In genomic region chr4:183553601-183554345, GRCh38 we compare ENCODE assay signal across 19 cellular contexts.
"Had no signal": no experiment of that assay in that cellular context is flagged by ENCODE, and none has a peak within 500 bp of the region (broad histone marks: within the 10 kb centered on the region; RNA-seq: fewer than 3 reads in every experiment).

No MANE protein-coding gene starts in this region.

- H2AFZ ChIP-seq: hepatocyte had no signal

- ATAC-seq: activated T-cell treated with anti-CD3 and anti-CD28 coated beads, Interleukin-2, amount 50 U/mL, for 4 hours had no signal

- H3K9me3 Mint-ChIP-seq: activated B cell treated with CpG ODN at 0.5 μM for 24 hours; activated T-cell treated with anti-CD3 and anti-CD28 coated beads, Interleukin-2, amount 50 U/mL, for 4 hours had no signal

- H3K4me2 ChIP-seq: hepatocyte had no signal

- H3K4me3 ChIP-seq: breast epithelium, hepatocyte, lung, SK-N-MC, suprapubic skin had no signal

- H3K27me3 ChIP-seq: breast epithelium, hepatocyte, suprapubic skin had no signal

- H3K36me3 ChIP-seq: breast epithelium, suprapubic skin had no signal

- DNase-seq: activated B cell treated with CpG ODN at 0.5 μM for 24 hours; activated CD4-positive, alpha-beta T cell treated with anti-CD3 and anti-CD28 coated beads for 48 hours; activated CD8-positive, alpha-beta T cell treated with anti-CD3 and anti-CD28 coated beads, Interleukin-2, amount 10 ng/mL, durations not matched to agents 7 days and 5 days; activated naive CD4-positive, alpha-beta T cell treated with anti-CD3 and anti-CD28 coated beads for 36 hours; activated T-cell treated with anti-CD3 and anti-CD28 coated beads, Interleukin-2, amount 50 U/mL, for 4 hours; effector CD4-positive, alpha-beta T cell; left cardiac atrium; stimulated activated CD4-positive, alpha-beta T cell treated with anti-CD3 and anti-CD28 coated beads, Interleukin-12 subunit alpha, Interleukin-12 subunit beta, amount 100 ng/mL, for 4 hours; stimulated activated CD4-positive, alpha-beta T cell treated with anti-CD3 and anti-CD28 coated beads, Interleukin-1b, Interleukin-23, amount 100 ng/mL, for 48 hours; stimulated activated CD8-positive, alpha-beta memory T cell treated with anti-CD3 and anti-CD28 coated beads, Interleukin-4, amount 100 ng/mL, for 48 hours; trophoblast cell had no signal

- H3K4me1 Mint-ChIP-seq: activated B cell treated with CpG ODN at 0.5 μM for 24 hours had no signal

- H3K27ac ChIP-seq: breast epithelium, hepatocyte, SK-N-MC, suprapubic skin had no signal

- H3K4me3 Mint-ChIP-seq: activated B cell treated with CpG ODN at 0.5 μM for 24 hours; activated CD8-positive, alpha-beta T cell treated with anti-CD3 and anti-CD28 coated beads, Interleukin-2, amount 10 ng/mL, durations not matched to agents 7 days and 5 days; activated naive CD4-positive, alpha-beta T cell treated with anti-CD3 and anti-CD28 coated beads for 36 hours; activated T-cell treated with anti-CD3 and anti-CD28 coated beads, Interleukin-2, amount 50 U/mL, for 4 hours; stimulated activated naive CD8-positive, alpha-beta T cell treated with anti-CD3 and anti-CD28 coated beads, Interleukin-15, Interleukin-2, amounts not matched to agents 100 ng/mL and 50 ng/mL, for 24 hours; T-helper 2 cell treated with Interferon-gamma antibody and Interleukin-4, amounts not matched to agents 5 μg/mL and 100 μg/mL, for 36 hours had no signal

- H3K27me3 Mint-ChIP-seq: progenitor cell of endocrine pancreas had no signal

- H3K4me1 ChIP-seq: breast epithelium, suprapubic skin had no signal

- H3K9me3 ChIP-seq: breast epithelium, suprapubic skin had no signal

- H3K27ac Mint-ChIP-seq: activated B cell treated with CpG ODN at 0.5 μM for 24 hours; activated CD8-positive, alpha-beta T cell treated with anti-CD3 and anti-CD28 coated beads, Interleukin-2, amount 10 ng/mL, durations not matched to agents 7 days and 5 days; activated naive CD4-positive, alpha-beta T cell treated with anti-CD3 and anti-CD28 coated beads for 36 hours; progenitor cell of endocrine pancreas; stimulated activated naive CD8-positive, alpha-beta T cell treated with anti-CD3 and anti-CD28 coated beads, Interleukin-15, Interleukin-2, amounts not matched to agents 100 ng/mL and 50 ng/mL, for 24 hours; T-helper 2 cell treated with Interferon-gamma antibody and Interleukin-4, amounts not matched to agents 5 μg/mL and 100 μg/mL, for 36 hours had no signal
